ENCODE assay signal across 8 cellular contexts in the genomic region with DNA sequence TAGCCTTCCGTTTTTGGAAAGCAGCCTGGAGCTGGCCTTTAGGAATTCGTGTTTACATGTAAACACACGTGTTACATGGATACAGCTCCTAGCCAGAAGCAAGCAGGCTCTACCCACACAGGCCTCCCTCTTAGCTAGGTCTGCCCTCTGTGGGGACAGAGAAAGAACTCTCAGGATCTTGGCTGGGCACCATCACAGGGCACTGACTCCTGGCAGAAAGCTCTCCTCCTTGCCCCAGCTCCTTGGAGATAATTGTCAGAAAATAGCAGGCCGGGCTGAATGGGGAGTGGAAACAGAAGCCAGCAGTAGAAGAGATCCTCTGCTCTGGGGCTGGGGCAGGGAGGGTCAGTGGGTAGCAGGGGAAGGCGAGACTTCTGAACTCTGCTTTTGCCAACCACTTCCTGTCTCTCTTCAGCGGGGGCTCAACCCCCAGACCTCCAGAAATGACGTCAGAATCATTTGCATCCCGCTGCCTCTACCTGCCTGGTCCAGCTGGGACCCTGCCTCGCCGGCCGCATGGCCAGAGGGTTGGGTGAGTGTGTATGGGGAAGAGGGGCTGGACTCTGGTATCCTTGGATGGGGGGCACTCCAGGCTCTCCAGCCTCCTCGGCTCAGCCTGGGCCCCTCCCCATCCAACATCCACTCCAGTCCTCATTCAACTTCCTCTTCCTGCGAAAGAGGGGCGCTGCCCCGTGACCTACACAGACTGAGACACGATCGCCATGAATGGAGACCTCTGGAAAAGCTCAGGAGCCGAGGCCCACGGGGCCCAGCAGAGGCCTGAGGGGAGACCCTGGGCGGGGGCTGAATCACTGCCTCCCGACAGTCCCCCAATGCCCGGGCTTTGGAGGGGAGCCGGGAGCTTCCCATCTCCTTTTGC. TPM values are rescaled to one million over a fixed set of nuclear protein-coding genes. Genes with fewer than 3 reads are reported as not detected.
DNase-seq lines count a peak whose midpoint lies in the region; ATAC-seq and TF ChIP-seq lines count a peak whose summit lies in the region.

No MANE protein-coding gene starts in this region.

- H3K36me3 Mint-ChIP-seq in activated CD8-positive, alpha-beta T cell treated with anti-CD3 and anti-CD28 coated beads for 36 hours (ENCODE audit: low read depth): no peaks in the 10 kb centered on the region
- H3K36me3 Mint-ChIP-seq in CD14-positive monocyte: peaks cover 0 to 4% of the 10 kb centered on the region in 2 donors

- peak overlapping the region; percentile 90 for H3K4me3 ChIP-seq in ACC112 (ENCODE audit: low read depth, low read length)
- H3K4me3 ChIP-seq in iPS-20b (ENCODE audit: low read length): peak overlapping the region; percentile 24; the same call in 1 of the 2 replicates
- peak overlapping the region; percentile 74 to 82 for H3K4me3 ChIP-seq in stomach smooth muscle (ENCODE audit: low read length in 2 of 2)

- no peaks in the 10 kb centered on the region for H3K9me3 Mint-ChIP-seq in activated CD8-positive, alpha-beta T cell treated with anti-CD3 and anti-CD28 coated beads for 36 hours
- H3K9me3 Mint-ChIP-seq in CD14-positive monocyte: peaks cover 0 to 33% (median 12%) of the 10 kb centered on the region in 7 donors

- peak overlapping the region; percentile 73 for H3K4me3 Mint-ChIP-seq in activated CD8-positive, alpha-beta T cell treated with anti-CD3 and anti-CD28 coated beads for 36 hours
- H3K4me3 Mint-ChIP-seq in CD14-positive monocyte: peak overlapping the region in 1 of 2 donors; percentile 87

- CTCF ChIA-PET in activated CD8-positive, alpha-beta T cell treated with anti-CD3 and anti-CD28 coated beads for 36 hours (lab: Charles Lee): interaction anchor here (0.5 to 3.1 kb wide), 16 partner anchors 9 to 309 kb away, joined by 3 to 31 read pairs (median 5); a partner anchor contains a TSS

- H3K9me3 ChIP-seq in iPS-20b (ENCODE audit: insufficient read depth, low read depth, low read length): peaks cover 4% of the 10 kb centered on the region; the same call in 1 of the 2 replicates
- no peaks in the 10 kb centered on the region for H3K9me3 ChIP-seq in stomach smooth muscle (ENCODE audit: control insufficient read depth in 2 of 2, low read length in 2 of 2)

- ATAC-seq in GM18907 (IDR thresholded peaks at IDR 0.05; ENCODE audit: unreplicated experiment): peak; percentile 77
- peak; percentile 54 for ATAC-seq in HG03159 (IDR thresholded peaks at IDR 0.05; ENCODE audit: unreplicated experiment)
- ATAC-seq in activated CD8-positive, alpha-beta T cell treated with anti-CD3 and anti-CD28 coated beads for 36 hours: peak; percentile 69

- peak; percentile 59 for DNase-seq in activated CD8-positive, alpha-beta T cell treated with anti-CD3 and anti-CD28 coated beads for 36 hours
- DNase-seq in mucosa of gallbladder (ENCODE audit: low spot score): no peak
- no peak for DNase-seq in CD14-positive monocyte (ENCODE audit: low spot score)

- no peaks in the 10 kb centered on the region for H3K27me3 ChIP-seq in ACC112 (ENCODE audit: insufficient read depth, low read length)
- peaks cover 100% of the 10 kb centered on the region for H3K27me3 ChIP-seq in iPS-20b (ENCODE audit: insufficient read depth, low read length)
- H3K27me3 ChIP-seq in stomach smooth muscle (ENCODE audit: control insufficient read depth in 1 of 2, insufficient read depth in 2 of 2, low read length in 2 of 2): peaks cover 36 to 54% of the 10 kb centered on the region in 2 donors

- intact Hi-C loops in activated CD8-positive, alpha-beta T cell treated with anti-CD3 and anti-CD28 coated beads for 36 hours (cut with micrococcal nuclease): no loop called here
- intact Hi-C loops in CD14-positive monocyte (cut with micrococcal nuclease): no loop called here

- peak overlapping the region; percentile 16; the same call in 1 of the 2 replicates for H3K27ac ChIP-seq in ACC112 (ENCODE audit: low read depth, low read length)
- H3K27ac ChIP-seq in iPS-20b (ENCODE audit: low read length): no peak overlapping the region
- H3K27ac ChIP-seq in stomach smooth muscle (ENCODE audit: low read length): peak overlapping the region; percentile 18

- TF ChIP-seq CTCF in activated CD8-positive, alpha-beta T cell treated with anti-CD3 and anti-CD28 coated beads for 36 hours (IDR thresholded peaks at IDR 0.05): no peak
- TF ChIP-seq CTCF in CD14-positive monocyte (IDR thresholded peaks at IDR 0.05): no peak

- H3K4me1 Mint-ChIP-seq in activated CD8-positive, alpha-beta T cell treated with anti-CD3 and anti-CD28 coated beads for 36 hours (ENCODE audit: low read depth): peaks cover 30% of the 10 kb centered on the region
- H3K4me1 Mint-ChIP-seq in CD14-positive monocyte: peaks cover 22% of the 10 kb centered on the region

- H3K79me2 ChIP-seq in ACC112 (ENCODE audit: control insufficient read depth, insufficient read depth, low read length, unreplicated experiment): peaks cover 13% of the 10 kb centered on the region

- peak overlapping the region; percentile 96 for H2AFZ ChIP-seq in ACC112 (ENCODE audit: low read length, unreplicated experiment)

- H3K27ac Mint-ChIP-seq in activated CD8-positive, alpha-beta T cell treated with anti-CD3 and anti-CD28 coated beads for 36 hours: peak overlapping the region; percentile 82
- H3K27ac Mint-ChIP-seq in CD14-positive monocyte: peak overlapping the region in 1 of 7 donors; percentile 13

- H3K36me3 ChIP-seq in ACC112 (ENCODE audit: insufficient read depth, low read length): no peaks in the 10 kb centered on the region
- H3K36me3 ChIP-seq in iPS-20b (ENCODE audit: insufficient read depth, low read depth, low read length): no peaks in the 10 kb centered on the region
- H3K36me3 ChIP-seq in stomach smooth muscle (ENCODE audit: control insufficient read depth in 2 of 2, insufficient read depth in 2 of 2, low read length in 2 of 2): no peaks in the 10 kb centered on the region

- H3K9ac ChIP-seq in iPS-20b (ENCODE audit: low read depth, low read length): no peak overlapping the region
- H3K9ac ChIP-seq in stomach smooth muscle (ENCODE audit: low read length in 2 of 2): peak overlapping the region; percentile 25 to 51

- POLR2A ChIA-PET in activated CD8-positive, alpha-beta T cell treated with anti-CD3 and anti-CD28 coated beads for 36 hours (lab: Charles Lee): interaction anchor here (0.9 kb wide), 1 partner anchor 20 kb away, joined by 3 read pairs; a partner anchor contains a TSS

- peaks cover 63% of the 10 kb centered on the region for H3K27me3 Mint-ChIP-seq in activated CD8-positive, alpha-beta T cell treated with anti-CD3 and anti-CD28 coated beads for 36 hours
- H3K27me3 Mint-ChIP-seq in CD14-positive monocyte (ENCODE audit: low read depth in 3 of 3): peaks cover 95 to 99% (median 99%) of the 10 kb centered on the region in 3 donors

- H3K4me1 ChIP-seq in ACC112 (ENCODE audit: control insufficient read depth, insufficient read depth, low read length, unreplicated experiment) (peaks cover 18% of the 10 kb centered on the region), iPS-20b (ENCODE audit: insufficient read depth, low read length) (no peaks in the 10 kb centered on the region), stomach smooth muscle (ENCODE audit: control insufficient read depth, insufficient read depth, low read length) (peaks cover 10% of the 10 kb centered on the region)

RNA-seq across cellular contexts. Expression of a gene that starts 0.7 kb away (rescaled TPM):
- 1 to 10 TPM in 1 of 2 experiments, under 1 TPM in 1; 0.89 to 1.2 TPM for total RNA-seq in activated CD8-positive, alpha-beta T cell treated with anti-CD3 and anti-CD28 coated beads for 36 hours
- total RNA-seq in mucosa of gallbladder: 0.89 TPM
- not detected for polyA plus RNA-seq in CD14-positive monocyte

RNA-seq across cellular contexts. Expression of a gene that starts 20.1 kb away (rescaled TPM):
- not detected for total RNA-seq in activated CD8-positive, alpha-beta T cell treated with anti-CD3 and anti-CD28 coated beads for 36 hours
- not detected for total RNA-seq in mucosa of gallbladder
- polyA plus RNA-seq in CD14-positive monocyte: not detected

RNA-seq across cellular contexts. Expression of a gene that starts 24.7 kb away (rescaled TPM):
- total RNA-seq in activated CD8-positive, alpha-beta T cell treated with anti-CD3 and anti-CD28 coated beads for 36 hours: not detected
- 0.26 TPM for total RNA-seq in mucosa of gallbladder
- not detected for polyA plus RNA-seq in CD14-positive monocyte

RNA-seq across cellular contexts. Expression of a gene that starts 44.2 kb away (rescaled TPM):
- not detected for total RNA-seq in activated CD8-positive, alpha-beta T cell treated with anti-CD3 and anti-CD28 coated beads for 36 hours
- not detected for total RNA-seq in mucosa of gallbladder
- polyA plus RNA-seq in CD14-positive monocyte: not detected

RNA-seq across cellular contexts. Expression of a gene that starts 53.0 kb away (rescaled TPM):
- total RNA-seq in activated CD8-positive, alpha-beta T cell treated with anti-CD3 and anti-CD28 coated beads for 36 hours: not detected
- not detected for total RNA-seq in mucosa of gallbladder
- polyA plus RNA-seq in CD14-positive monocyte: not detected

Comparison
In these comparisons a context has a peak if more than half of its experiments do, and no peak if none do; other contexts are left out.
1. H3K4me3 ChIP-seq: peak in every context shown above with its lines; median percentile 90 in ACC112; 78 in stomach smooth muscle; 24 in iPS-20b.